Comparison of ENCODE assay signal across 2 cellular contexts in the genomic region with DNA sequence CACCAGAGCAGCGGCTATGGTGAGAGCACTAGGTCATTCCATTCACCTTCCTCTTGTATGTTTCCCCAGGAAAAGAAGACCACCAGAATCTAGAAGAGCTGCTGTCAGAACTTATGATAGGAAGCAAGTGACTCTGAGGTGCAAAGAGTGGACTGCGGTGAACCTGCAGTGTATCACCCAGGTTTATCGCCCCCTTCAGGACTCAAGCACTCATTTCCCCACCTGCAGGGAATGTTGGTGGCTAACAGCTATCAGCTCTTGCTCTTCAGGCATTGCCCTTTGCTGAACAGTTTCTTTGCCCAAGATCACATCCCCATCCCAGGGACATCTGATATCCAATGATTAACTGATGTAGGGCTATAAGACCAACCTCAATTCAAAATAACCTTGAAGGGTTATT.
TF ChIP-seq lines count a peak whose summit lies in the region.

No MANE protein-coding gene starts in this region.

TF ChIP-seq in IMR-90, 13 proteins besides CTCF, POLR2A, EP300 and RAD21:
- TF ChIP-seq BHLHE40 (IDR thresholded peaks at IDR 0.05; ENCODE audit: low read depth, low read length) (no peak), RCOR1 (IDR thresholded peaks at IDR 0.05; ENCODE audit: insufficient replicate concordance, low read length) (no peak), SMC3 (IDR thresholded peaks at IDR 0.05; ENCODE audit: low read depth, low read length) (no peak), USF2 (IDR thresholded peaks at IDR 0.05; ENCODE audit: low read depth, low read length) (no peak), CHD1 (IDR thresholded peaks at IDR 0.05; ENCODE audit: low read depth, low read length) (no peak), CEBPB (IDR thresholded peaks at IDR 0.05; ENCODE audit: low read depth, low read length) (no peak)
- TF ChIP-seq, protein P1, sequence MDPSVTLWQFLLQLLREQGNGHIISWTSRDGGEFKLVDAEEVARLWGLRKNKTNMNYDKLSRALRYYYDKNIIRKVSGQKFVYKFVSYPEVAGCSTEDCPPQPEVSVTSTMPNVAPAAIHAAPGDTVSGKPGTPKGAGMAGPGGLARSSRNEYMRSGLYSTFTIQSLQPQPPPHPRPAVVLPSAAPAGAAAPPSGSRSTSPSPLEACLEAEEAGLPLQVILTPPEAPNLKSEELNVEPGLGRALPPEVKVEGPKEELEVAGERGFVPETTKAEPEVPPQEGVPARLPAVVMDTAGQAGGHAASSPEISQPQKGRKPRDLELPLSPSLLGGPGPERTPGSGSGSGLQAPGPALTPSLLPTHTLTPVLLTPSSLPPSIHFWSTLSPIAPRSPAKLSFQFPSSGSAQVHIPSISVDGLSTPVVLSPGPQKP (IDR thresholded peaks at IDR 0.05; ENCODE audit: borderline replicate concordance, low read depth, low read length) = no peak
TF ChIP-seq in IMR-90: peak in this region for 0.

TF ChIP-seq in GM12878, 131 proteins besides CTCF, POLR2A, EP300 and RAD21:
- TF ChIP-seq YBX1 (IDR thresholded peaks at IDR 0.05) = no peak
- no peak for TF ChIP-seq IKZF2 (IDR thresholded peaks at IDR 0.05)
- 0 out of 2 replicates have a peak, but pooled peaks have one; percentile 9 for TF ChIP-seq RUNX3 (IDR thresholded peaks at IDR 0.05; ENCODE audit: low read length)
- TF ChIP-seq MEF2A (IDR thresholded peaks at IDR 0.05; ENCODE audit: insufficient read depth, low read depth, low read length) = no peak
- TF ChIP-seq ATF3 (IDR thresholded peaks at IDR 0.05; ENCODE audit: borderline replicate concordance, extremely low read depth, low read depth, low read length) = no peak
- no peak for TF ChIP-seq BHLHE40 (IDR thresholded peaks at IDR 0.05; ENCODE audit: borderline replicate concordance in 1 of 2, low read depth in 2 of 2, low read length in 1 of 2)
- TF ChIP-seq YY1 (IDR thresholded peaks at IDR 0.05; ENCODE audit: low read depth, low read length) = no peak
- peak; percentile 14; the same call in 1 of the 2 replicates for TF ChIP-seq SMC3 (IDR thresholded peaks at IDR 0.05; ENCODE audit: borderline replicate concordance, low read length)
- no peak for TF ChIP-seq CBX3 (IDR thresholded peaks at IDR 0.05; ENCODE audit: borderline replicate concordance, low read depth)
- TF ChIP-seq SP1 (IDR thresholded peaks at IDR 0.05; ENCODE audit: low read depth, low read length) = no peak
- TF ChIP-seq NFIC (IDR thresholded peaks at IDR 0.05; ENCODE audit: low read depth, low read length) = no peak
- no peak for TF ChIP-seq HDGF (IDR thresholded peaks at IDR 0.05)
- no peak for TF ChIP-seq ZNF384 (IDR thresholded peaks at IDR 0.05; ENCODE audit: borderline replicate concordance, low read depth, low read length)
- no peak for TF ChIP-seq BCLAF1 (IDR thresholded peaks at IDR 0.05)
- TF ChIP-seq ZBED1 (IDR thresholded peaks at IDR 0.05; ENCODE audit: borderline replicate concordance) = no peak
